8 cellular contexts compared by ENCODE assay signal in the genomic region with DNA sequence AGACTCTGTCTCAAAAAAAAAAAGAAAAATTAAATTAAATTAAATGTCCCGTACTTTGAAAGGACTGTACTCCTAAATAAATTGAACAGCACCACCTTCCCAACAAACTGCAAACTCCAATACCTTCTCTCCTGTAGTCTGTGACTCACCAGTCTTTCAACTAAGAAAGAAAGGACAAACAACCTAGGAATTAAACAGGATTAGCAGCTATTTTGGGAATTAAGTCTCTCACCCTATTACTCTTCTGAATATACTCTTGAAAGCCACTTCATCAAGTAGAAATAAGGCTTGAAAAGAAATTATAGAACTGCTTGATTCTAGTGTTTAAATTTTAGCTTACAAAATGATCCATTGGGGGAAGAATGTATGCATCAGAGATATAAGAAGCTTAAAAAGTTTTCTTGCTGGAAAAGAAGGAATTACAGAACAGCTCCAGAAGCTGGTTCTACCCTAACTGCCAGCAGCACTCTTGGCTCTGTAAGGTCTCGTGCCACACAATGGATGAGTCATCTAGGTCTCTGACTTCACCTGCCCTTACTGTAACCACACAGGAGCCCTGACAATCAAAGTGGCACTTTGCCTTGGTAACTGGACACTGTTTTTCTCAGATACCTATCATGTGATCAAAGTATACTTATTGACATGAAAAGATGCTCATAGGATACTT. TPM values are rescaled to one million over a fixed set of nuclear protein-coding genes. Genes with fewer than 3 reads are reported as not detected.
DNase-seq lines count a peak whose midpoint lies in the region; ATAC-seq and TF ChIP-seq lines count a peak whose summit lies in the region.

No MANE protein-coding gene starts in this region.

- no peak for TF ChIP-seq POLR2A in breast epithelium (IDR thresholded peaks at IDR 0.05)

- TF ChIP-seq CTCF in breast epithelium (IDR thresholded peaks at IDR 0.05) (no peak), psoas muscle (IDR thresholded peaks at IDR 0.05) (no peak)

- H3K9me3 ChIP-seq in SJCRH30 (replicated peaks) (no peaks in the 10 kb centered on the region), breast epithelium (no peaks in the 10 kb centered on the region), psoas muscle (no peaks in the 10 kb centered on the region)

- H3K36me3 ChIP-seq in SJCRH30 (no peaks in the 10 kb centered on the region), breast epithelium (no peaks in the 10 kb centered on the region), psoas muscle (ENCODE audit: insufficient read depth in 1 of 2, low read depth in 1 of 2) (peaks cover 0 to 6% of the 10 kb centered on the region in 2 donors)

- no peak overlapping the region for H3K4me3 ChIP-seq in SJCRH30
- H3K4me3 ChIP-seq in breast epithelium, result no peak overlapping the region
- H3K4me3 ChIP-seq in psoas muscle, result no peak overlapping the region

- H3K27ac ChIP-seq in SJCRH30 (peak overlapping the region; percentile 19), breast epithelium (peak overlapping the region; percentile 38 to 81), psoas muscle (peak overlapping the region; percentile 70)

- peak; percentile 45 for ATAC-seq in HG03378 (IDR thresholded peaks at IDR 0.05; ENCODE audit: unreplicated experiment)
- peak; percentile 65 to 82 (median 76) for ATAC-seq in psoas muscle
- ATAC-seq in GM21786 (IDR thresholded peaks at IDR 0.05; ENCODE audit: unreplicated experiment), result no peak
- ATAC-seq in GM21515 (IDR thresholded peaks at IDR 0.05; ENCODE audit: unreplicated experiment), result no peak

- 68 to 79% (median 69%) methylated on average over 2 of the region's 2 CpGs for WGBS in psoas muscle, 3 donors

- H3K4me1 ChIP-seq in SJCRH30 (peaks cover 13% of the 10 kb centered on the region), breast epithelium (no peaks in the 10 kb centered on the region), psoas muscle (peaks cover 34% of the 10 kb centered on the region)

- H3K27me3 ChIP-seq in SJCRH30 (no peaks in the 10 kb centered on the region), breast epithelium (no peaks in the 10 kb centered on the region), psoas muscle (ENCODE audit: insufficient read depth in 3 of 3, low read length in 2 of 3) (no peaks in the 10 kb centered on the region)

- DNase-seq in ELF-1 (ENCODE audit: low read depth, low spot score) (peak; percentile 58), SJCRH30 (peak; percentile 38 to 59), breast epithelium (ENCODE audit: low spot score in 2 of 2) (peak in 1 of 2 donors; percentile 50), psoas muscle (no peak), occipital lobe (lab: John Stamatoyannopoulos, UW) (no peak)

- intact Hi-C loops in breast epithelium (cut with DNase I; ENCODE audit: low total_unique reads) (no loop called here), psoas muscle (cut with DNase I) (no loop called here)

RNA-seq across cellular contexts. Expression of gene CERS5, which starts 57.0 kb away (rescaled TPM):
- total RNA-seq in SJCRH30 (2014; rRNA removed; shearing (Covaris generic)), result 43.4 and 58.7 TPM in 2 replicates
- total RNA-seq in breast epithelium (10 to 100 TPM; 25.0 to 40.1 (median 32.4) TPM), psoas muscle (10 to 100 TPM in 1 of 4 donors, 1 to 10 TPM in 3; 5.2 to 10.7 (median 6.6) TPM), occipital lobe (115 TPM)
- 1 to 10 TPM; 7.2 to 8.2 (median 7.5) TPM for polyA plus RNA-seq in psoas muscle

RNA-seq across cellular contexts. Expression of gene LIMA1, which starts 59.2 kb away (rescaled TPM):
- total RNA-seq in SJCRH30 (2014; rRNA removed; shearing (Covaris generic)), result 31.1 and 36.1 TPM in 2 replicates
- total RNA-seq in breast epithelium (100 to 1,000 TPM; 128 to 162 (median 156) TPM), psoas muscle (10 to 100 TPM in 3 of 4 donors, 1 to 10 TPM in 1; 8.3 to 25.3 (median 17.5) TPM), occipital lobe (19.7 TPM)
- 1 to 10 TPM; 5.6 to 9.0 (median 8.1) TPM for polyA plus RNA-seq in psoas muscle

Comparison
In these comparisons a context has a peak if more than half of its experiments do, and no peak if none do; other contexts are left out.
1. DNase-seq: peak in ELF-1 (single experiment) and SJCRH30 (2 of 2); none in psoas muscle (0 of 2) and occipital lobe (single experiment).
2. ATAC-seq: peak in HG03378 (single experiment) and psoas muscle (4 of 4); none in GM21786 (single experiment) and GM21515 (single experiment).
3. H3K27ac ChIP-seq: peak in every context shown above with its lines; median percentile 70 in psoas muscle; 60 in breast epithelium; 19 in SJCRH30.